8 cellular contexts compared by ENCODE assay signal in genomic region chr16:15642557-15643452, GRCh38. TPM values are rescaled to one million over a fixed set of nuclear protein-coding genes. Genes with fewer than 3 reads are reported as not detected.
DNase-seq lines count a peak whose midpoint lies in the region; ATAC-seq lines count a peak whose summit lies in the region.

A gene with protein sequence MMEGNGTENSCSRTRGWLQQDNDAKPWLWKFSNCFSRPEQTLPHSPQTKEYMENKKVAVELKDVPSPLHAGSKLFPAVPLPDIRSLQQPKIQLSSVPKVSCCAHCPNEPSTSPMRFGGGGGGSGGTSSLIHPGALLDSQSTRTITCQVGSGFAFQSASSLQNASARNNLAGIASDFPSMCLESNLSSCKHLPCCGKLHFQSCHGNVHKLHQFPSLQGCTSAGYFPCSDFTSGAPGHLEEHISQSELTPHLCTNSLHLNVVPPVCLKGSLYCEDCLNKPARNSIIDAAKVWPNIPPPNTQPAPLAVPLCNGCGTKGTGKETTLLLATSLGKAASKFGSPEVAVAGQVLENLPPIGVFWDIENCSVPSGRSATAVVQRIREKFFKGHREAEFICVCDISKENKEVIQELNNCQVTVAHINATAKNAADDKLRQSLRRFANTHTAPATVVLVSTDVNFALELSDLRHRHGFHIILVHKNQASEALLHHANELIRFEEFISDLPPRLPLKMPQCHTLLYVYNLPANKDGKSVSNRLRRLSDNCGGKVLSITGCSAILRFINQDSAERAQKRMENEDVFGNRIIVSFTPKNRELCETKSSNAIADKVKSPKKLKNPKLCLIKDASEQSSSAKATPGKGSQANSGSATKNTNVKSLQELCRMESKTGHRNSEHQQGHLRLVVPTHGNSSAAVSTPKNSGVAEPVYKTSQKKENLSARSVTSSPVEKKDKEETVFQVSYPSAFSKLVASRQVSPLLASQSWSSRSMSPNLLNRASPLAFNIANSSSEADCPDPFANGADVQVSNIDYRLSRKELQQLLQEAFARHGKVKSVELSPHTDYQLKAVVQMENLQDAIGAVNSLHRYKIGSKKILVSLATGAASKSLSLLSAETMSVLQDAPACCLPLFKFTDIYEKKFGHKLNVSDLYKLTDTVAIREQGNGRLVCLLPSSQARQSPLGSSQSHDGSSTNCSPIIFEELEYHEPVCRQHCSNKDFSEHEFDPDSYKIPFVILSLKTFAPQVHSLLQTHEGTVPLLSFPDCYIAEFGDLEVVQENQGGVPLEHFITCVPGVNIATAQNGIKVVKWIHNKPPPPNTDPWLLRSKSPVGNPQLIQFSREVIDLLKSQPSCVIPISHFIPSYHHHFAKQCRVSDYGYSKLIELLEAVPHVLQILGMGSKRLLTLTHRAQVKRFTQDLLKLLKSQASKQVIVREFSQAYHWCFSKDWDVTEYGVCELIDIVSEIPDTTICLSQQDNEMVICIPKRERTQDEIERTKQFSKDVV (N-terminal part only) (minus strand): TSS chr16:15643154. CDS start chr16:15639233, 3,921 bp downstream.

- H3K4me3 Mint-ChIP-seq in CD8-positive, alpha-beta memory T cell, result peak within 1 kb of the TSS; percentile 82 to 99 (median 95)

- H3K9me3 Mint-ChIP-seq in CD8-positive, alpha-beta memory T cell, result no peaks in the 10 kb centered on the region

- no peaks in the 10 kb centered on the region for H3K27me3 Mint-ChIP-seq in CD8-positive, alpha-beta memory T cell

- no peaks in the 10 kb centered on the region for H3K27me3 ChIP-seq in CD8-positive, alpha-beta memory T cell (ENCODE audit: insufficient read depth, low read length, poor library complexity, severe bottlenecking)
- H3K27me3 ChIP-seq in ectodermal cell (ENCODE audit: control insufficient read depth, insufficient read depth, low read length, poor library complexity, severe bottlenecking), result no peaks in the 10 kb centered on the region

- H3K36me3 ChIP-seq in CD8-positive, alpha-beta memory T cell (ENCODE audit: insufficient read depth, low read length), result peaks cover 4% of the 10 kb centered on the region
- H3K36me3 ChIP-seq in ectodermal cell (ENCODE audit: control insufficient read depth, insufficient read depth, low read length), result peaks cover 10% of the 10 kb centered on the region

- POLR2A ChIA-PET in CD8-positive, alpha-beta memory T cell (lab: Charles Lee), result interaction anchor here (0.8 to 2.5 kb wide), 7 partner anchors 8 to 87 kb away, joined by 3 to 16 read pairs (median 5); no protein-coding TSS in a partner anchor

- peak; percentile 99 to 100 (median 99) for DNase-seq in CD8-positive, alpha-beta memory T cell
- DNase-seq in HS-5 (ENCODE audit: low read depth) (peak; percentile 64), NK-92 (lab: John Stamatoyannopoulos, UW; ENCODE audit: unreplicated experiment) (peak; percentile 94), lung microvascular endothelial cell (ENCODE audit: low read depth in 2 of 2) (peak; percentile 97)
- peak; percentile 99 to 100 for DNase-seq in activated CD8-positive, alpha-beta memory T cell treated with anti-CD3 and anti-CD28 coated beads for 1 hour (ENCODE audit: extremely low read depth in 1 of 2, low read depth in 1 of 2)
- peak; percentile 98 to 100 (median 99) for DNase-seq in stimulated activated CD4-positive, alpha-beta T cell treated with anti-CD3 and anti-CD28 coated beads, TNF-alpha, amount 100 ng/mL, for 4 hours (ENCODE audit: low read depth in 3 of 3)

- WGBS in ectodermal cell, 2 experiments, result 0% methylated on average over 63 of the region's 63 CpGs

- H3K9me3 ChIP-seq in CD8-positive, alpha-beta memory T cell (ENCODE audit: low read length), result no peaks in the 10 kb centered on the region
- H3K9me3 ChIP-seq in ectodermal cell (ENCODE audit: control insufficient read depth, low read length), result no peaks in the 10 kb centered on the region

- peaks cover 46% of the 10 kb centered on the region for H3K4me1 ChIP-seq in CD8-positive, alpha-beta memory T cell (ENCODE audit: insufficient read depth, low read length)
- H3K4me1 ChIP-seq in ectodermal cell (ENCODE audit: control insufficient read depth, insufficient read depth, low read length), result no peaks in the 10 kb centered on the region

- peak; percentile 39 for ATAC-seq in GM19468 (IDR thresholded peaks at IDR 0.05; ENCODE audit: extremely low read depth, unreplicated experiment)

- CTCF ChIA-PET in CD8-positive, alpha-beta memory T cell (lab: Charles Lee), result interaction anchor here (0.7 to 3.0 kb wide), 19 partner anchors 9 to 217 kb away, joined by 3 to 18 read pairs (median 4); no protein-coding TSS in a partner anchor

- peaks cover 39 to 54% (median 46%) of the 10 kb centered on the region in 3 donors for H3K4me1 Mint-ChIP-seq in CD8-positive, alpha-beta memory T cell

- peaks cover 0 to 33% (median 8%) of the 10 kb centered on the region in 3 donors for H3K36me3 Mint-ChIP-seq in CD8-positive, alpha-beta memory T cell

- peak within 1 kb of the TSS; percentile 94 for H3K4me3 ChIP-seq in CD8-positive, alpha-beta memory T cell (ENCODE audit: low read length)
- peak within 1 kb of the TSS; percentile 56 for H3K4me3 ChIP-seq in ectodermal cell (ENCODE audit: insufficient read depth, low read depth, low read length)

- peak within 1 kb of the TSS; percentile 97 to 100 (median 99) for H3K27ac Mint-ChIP-seq in CD8-positive, alpha-beta memory T cell

- peak within 1 kb of the TSS; percentile 100 for H3K27ac ChIP-seq in CD8-positive, alpha-beta memory T cell (ENCODE audit: low read depth, low read length)
- H3K27ac ChIP-seq in ectodermal cell (ENCODE audit: insufficient read depth, low read depth, low read length, poor library complexity, severe bottlenecking), result peak within 1 kb of the TSS; percentile 94

RNA-seq across cellular contexts. Expression of the gene that starts here (rescaled TPM):
- 10 to 100 TPM; 69.0 to 75.3 TPM for total RNA-seq in CD8-positive, alpha-beta memory T cell
- 16.9 TPM for polyA plus RNA-seq in CD8-positive, alpha-beta memory T cell
- polyA plus RNA-seq in ectodermal cell (2013, experiment 1 of 4), result 24.4 TPM
- polyA plus RNA-seq in ectodermal cell (2013, experiment 2 of 4), result 26.9 TPM
- polyA plus RNA-seq in ectodermal cell (2013, experiment 3 of 4), result 16.2 TPM
- 21.3 TPM for polyA plus RNA-seq in ectodermal cell (2013, experiment 4 of 4)
- total RNA-seq in lung microvascular endothelial cell, result 9.8 and 14.3 TPM in 2 replicates

Comparison
In these comparisons a context has a peak if more than half of its experiments do, and no peak if none do; other contexts are left out.
1. Peak in every context shown above with its lines: DNase-seq, ATAC-seq, H3K4me3 ChIP-seq and H3K27ac ChIP-seq.